ENCODE assay signal across 18 cellular contexts in the genomic region with DNA sequence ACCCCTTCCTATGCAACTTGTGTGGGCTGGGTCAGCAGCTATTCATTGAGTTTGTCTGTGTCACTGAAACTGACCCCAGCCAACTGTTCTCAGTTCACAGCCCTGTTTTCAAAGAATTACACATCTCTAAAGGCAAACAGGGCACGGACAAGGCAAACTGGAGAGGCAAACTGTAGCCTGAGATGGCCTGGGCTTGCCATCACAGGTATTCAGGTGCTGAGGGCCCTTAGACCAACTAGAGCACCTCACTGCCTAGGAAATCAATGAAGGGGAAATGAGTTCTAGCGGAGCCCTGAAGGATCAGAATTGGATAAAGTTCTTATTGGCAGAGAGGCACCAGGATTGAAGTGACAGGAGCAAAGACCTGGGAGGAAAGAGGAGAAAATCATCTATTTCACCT.
"Had no signal": no experiment of that assay in that cellular context is flagged by ENCODE, and none has a peak within 500 bp of the region (broad histone marks: within the 10 kb centered on the region; RNA-seq: fewer than 3 reads in every experiment).

No MANE protein-coding gene starts in this region.

- H3K4me3 ChIP-seq: esophagus squamous epithelium, spleen, tibial nerve, uterus had no signal

- H3K27ac Mint-ChIP-seq: activated CD4-positive, alpha-beta memory T cell treated with anti-CD3 and anti-CD28 coated beads, Interleukin-2, amount 10 ng/mL, durations not matched to agents 7 days and 5 days; dendritic cell treated with granulocyte-macrophage colony-stimulating factor and Interleukin-4, amounts not matched to agents 40 ng/mL and 50 ng/mL, for 4 days had no signal

- H3K36me3 ChIP-seq: uterus had no signal

- ATAC-seq: natural killer cell treated with Interleukin-12 subunit alpha and Interleukin-12 subunit beta and Interleukin-15 and Interleukin-18, amount 100 ng/mL, for 72 hours; SK-N-SH treated with all-trans-retinoic acid at 6 μM for 48 hours; stimulated activated naive CD8-positive, alpha-beta T cell treated with anti-CD3 and anti-CD28 coated beads, Interleukin-15, Interleukin-2, amounts not matched to agents 100 U/mL and 50 U/mL, for 24 hours had no signal

- H3K4me3 Mint-ChIP-seq: activated CD4-positive, alpha-beta memory T cell treated with anti-CD3 and anti-CD28 coated beads, Interleukin-2, amount 10 ng/mL, durations not matched to agents 7 days and 5 days; activated naive CD4-positive, alpha-beta T cell treated with anti-CD3 and anti-CD28 coated beads, Interleukin-2, amount 50 U/mL, for 24 hours; dendritic cell treated with granulocyte-macrophage colony-stimulating factor and Interleukin-4, amounts not matched to agents 40 ng/mL and 50 ng/mL, for 4 days; natural killer cell treated with Interleukin-12 subunit alpha and Interleukin-12 subunit beta and Interleukin-15 and Interleukin-18, amount 100 ng/mL, for 72 hours had no signal

- H3K27me3 ChIP-seq: esophagus squamous epithelium, spleen, tibial nerve, uterus had no signal

- H3K27me3 Mint-ChIP-seq: activated CD4-positive, alpha-beta memory T cell treated with anti-CD3 and anti-CD28 coated beads, Interleukin-2, amount 10 ng/mL, durations not matched to agents 7 days and 5 days; activated naive CD4-positive, alpha-beta T cell treated with anti-CD3 and anti-CD28 coated beads, Interleukin-2, amount 50 U/mL, for 24 hours; dendritic cell treated with granulocyte-macrophage colony-stimulating factor and Interleukin-4, amounts not matched to agents 40 ng/mL and 50 ng/mL, for 4 days; natural killer cell treated with Interleukin-12 subunit alpha and Interleukin-12 subunit beta and Interleukin-15 and Interleukin-18, amount 100 ng/mL, for 72 hours had no signal

- H3K27ac ChIP-seq: esophagus squamous epithelium, spleen, tibial nerve, uterus had no signal

- H3K4me1 ChIP-seq: uterus had no signal

- H3K4me1 Mint-ChIP-seq: activated CD4-positive, alpha-beta memory T cell treated with anti-CD3 and anti-CD28 coated beads, Interleukin-2, amount 10 ng/mL, durations not matched to agents 7 days and 5 days had no signal

- H3K9me3 ChIP-seq: esophagus squamous epithelium, spleen, tibial nerve, uterus had no signal

- DNase-seq: activated CD4-positive, alpha-beta memory T cell treated with anti-CD3 and anti-CD28 coated beads, Interleukin-2, amount 10 ng/mL, durations not matched to agents 7 days and 5 days; activated CD4-positive, alpha-beta T cell treated with anti-CD3 and anti-CD28 coated beads for 4 hours; activated effector memory CD4-positive, alpha-beta T cell treated with anti-CD3 and anti-CD28 coated beads, Interleukin-2, amount 50 U/mL, for 16 hours; activated T-cell treated with anti-CD3 and anti-CD28 coated beads, Interleukin-2, amount 50 U/mL, for 48 hours; effector CD8-positive, alpha-beta T cell; esophagus squamous epithelium; mesendoderm; retina; spleen; stimulated activated naive CD8-positive, alpha-beta T cell treated with anti-CD3 and anti-CD28 coated beads, Interleukin-15, Interleukin-2, amounts not matched to agents 100 U/mL and 50 U/mL, for 24 hours; substantia nigra; T-helper 1 cell; uterus had no signal

- H3K9me3 Mint-ChIP-seq: activated CD4-positive, alpha-beta memory T cell treated with anti-CD3 and anti-CD28 coated beads, Interleukin-2, amount 10 ng/mL, durations not matched to agents 7 days and 5 days; activated naive CD4-positive, alpha-beta T cell treated with anti-CD3 and anti-CD28 coated beads, Interleukin-2, amount 50 U/mL, for 24 hours; dendritic cell treated with granulocyte-macrophage colony-stimulating factor and Interleukin-4, amounts not matched to agents 40 ng/mL and 50 ng/mL, for 4 days; natural killer cell treated with Interleukin-12 subunit alpha and Interleukin-12 subunit beta and Interleukin-15 and Interleukin-18, amount 100 ng/mL, for 72 hours had no signal
